In the genomic region with DNA sequence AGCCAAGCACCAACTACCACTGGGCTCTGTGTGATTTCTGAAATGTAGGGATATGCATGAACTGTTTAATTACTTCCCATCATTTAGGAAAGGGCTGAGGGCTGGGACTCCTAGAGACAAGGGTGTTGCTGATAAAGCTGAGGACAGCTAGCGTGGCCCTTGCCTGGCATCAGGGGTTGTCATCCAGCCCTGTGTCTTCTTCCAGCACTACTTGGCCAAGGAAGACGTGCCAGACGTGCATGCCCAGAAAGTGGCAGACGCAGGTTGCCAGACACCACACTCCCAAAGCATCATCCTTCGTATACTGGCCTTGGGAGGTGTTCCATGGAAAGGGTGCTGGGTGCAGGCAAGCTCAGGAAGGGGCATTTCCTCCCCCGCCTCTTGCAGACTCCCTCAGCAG, we compare ENCODE assay signal across 1 cellular context.
TF ChIP-seq lines count a peak whose summit lies in the region.

No MANE protein-coding gene starts in this region.

TF ChIP-seq in H1, 55 proteins besides CTCF, POLR2A, EP300 and RAD21:
- TF ChIP-seq SP1 (IDR thresholded peaks at IDR 0.05; ENCODE audit: low read depth, low read length) (no peak), POLR2AphosphoS5 (IDR thresholded peaks at IDR 0.05; ENCODE audit: low read depth, low read length) (0 out of 2 replicates have a peak, but pooled peaks have one; percentile 38), SAP30 (IDR thresholded peaks at IDR 0.05; ENCODE audit: insufficient read depth, insufficient replicate concordance, low read length) (no peak), HDAC2 (IDR thresholded peaks at IDR 0.05; ENCODE audit: borderline replicate concordance in 1 of 2, low read depth in 2 of 2, low read length in 2 of 2) (no peak), GABPA (IDR thresholded peaks at IDR 0.05; ENCODE audit: borderline replicate concordance, insufficient read depth, low read length) (no peak)
